20 cellular contexts compared by ENCODE assay signal in the genomic region with DNA sequence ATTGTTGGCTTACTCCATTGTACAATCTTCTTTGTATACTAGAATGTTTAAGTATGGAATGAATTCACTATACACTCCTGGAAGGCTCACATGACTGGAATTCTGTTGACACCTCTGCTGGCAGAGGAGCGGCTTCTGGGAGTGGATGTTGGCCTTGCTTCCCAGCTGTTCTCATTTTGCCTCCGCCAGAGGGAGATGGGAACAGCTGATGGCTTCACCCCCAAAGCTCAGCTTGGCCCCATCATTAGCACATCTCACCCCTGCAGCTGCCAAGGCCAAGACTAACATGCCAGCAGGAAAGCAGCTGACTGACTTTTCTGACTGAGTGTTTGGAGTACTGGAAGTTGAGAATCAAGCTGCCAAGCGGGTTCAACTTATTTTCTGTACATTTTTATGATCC. TPM values are rescaled to one million over a fixed set of nuclear protein-coding genes. Genes with fewer than 3 reads are reported as not detected.
DNase-seq lines count a peak whose midpoint lies in the region; ATAC-seq and TF ChIP-seq lines count a peak whose summit lies in the region.
"Had no signal": no experiment of that assay in that cellular context is flagged by ENCODE, and none has a peak within 500 bp of the region (broad histone marks: within the 10 kb centered on the region; RNA-seq: fewer than 3 reads in every experiment).

No MANE protein-coding gene starts in this region.

- TF ChIP-seq CTCF in dorsolateral prefrontal cortex (IDR thresholded peaks at IDR 0.05 in 54 of 56, conservative IDR thresholded peaks at IDR 0.05 in 2 of 56; ENCODE audit: low read depth in 1 of 56, partially characterized antibody in 56 of 56) = peak in 30 of 56 donors; percentile 8 to 55 (median 28)

- no peak for ATAC-seq in HG02642 (IDR thresholded peaks at IDR 0.05; ENCODE audit: poor library complexity, unreplicated experiment)
- ATAC-seq: K562; naive thymus-derived CD8-positive, alpha-beta T cell had no signal

- H3K4me3 ChIP-seq in dorsolateral prefrontal cortex = no peak overlapping the region
- H3K4me3 ChIP-seq: ascending aorta, BLaER1, K562, spleen had no signal

- intact Hi-C loops in dorsolateral prefrontal cortex (cut with DNase I) = no loop called here

- H3K27ac ChIP-seq in dorsolateral prefrontal cortex = peak overlapping the region in 3 of 59 donors; percentile 8 to 29 (median 14)
- H3K27ac ChIP-seq: ascending aorta, BLaER1, RWPE1, spleen had no signal

- peak; percentile 16 for DNase-seq in NCI-H2171 treated with DMSO at 0.1 percent for 48 hours (lab: John Stamatoyannopoulos, UW)
- no peak for DNase-seq in NCI-H2171 (lab: John Stamatoyannopoulos, UW)
- DNase-seq in dorsolateral prefrontal cortex = peak in 1 of 10 donors; percentile 42
- DNase-seq in midbrain (lab: John Stamatoyannopoulos, UW) = peak; percentile 10
- DNase-seq in superior temporal gyrus (ENCODE audit: extremely low spot score) = peak; percentile 29
- DNase-seq in dedifferentiated amniotic fluid mesenchymal stem cell (ENCODE audit: extremely low spot score) = no peak
- no peak for DNase-seq in foreskin melanocyte
- DNase-seq: activated CD4-positive, alpha-beta T cell treated with anti-CD3 and anti-CD28 coated beads for 1 hour; activated naive CD4-positive, alpha-beta T cell treated with anti-CD3 and anti-CD28 coated beads, Interleukin-2, amount 50 U/mL, for 16 hours; EL; hippocampal formation; islet precursor cell; naive thymus-derived CD8-positive, alpha-beta T cell; NCI-H1048; spleen had no signal

- no peaks in the 10 kb centered on the region for H3K27me3 ChIP-seq in dorsolateral prefrontal cortex
- H3K27me3 ChIP-seq: ascending aorta, BLaER1, spleen had no signal

RNA-seq across cellular contexts. Expression of gene ADAM12, which starts 15.1 kb away (rescaled TPM):
- total RNA-seq in dorsolateral prefrontal cortex = 10 to 100 TPM in 8 of 120 experiments, 1 to 10 TPM in 111, under 1 TPM in 1; 0.52 to 13.5 (median 4.6) TPM
- total RNA-seq: ascending aorta, K562 had no signal

Comparison
In these comparisons a context has a peak if more than half of its experiments do, and no peak if none do; other contexts are left out.
1. DNase-seq: peak in NCI-H2171 treated with DMSO at 0.1 percent for 48 hours (single experiment), midbrain (single experiment) and superior temporal gyrus (single experiment); none in NCI-H2171 (single experiment), dedifferentiated amniotic fluid mesenchymal stem cell (single experiment) and foreskin melanocyte (single experiment).